Comparison of ENCODE assay signal across 19 cellular contexts in the genomic region with DNA sequence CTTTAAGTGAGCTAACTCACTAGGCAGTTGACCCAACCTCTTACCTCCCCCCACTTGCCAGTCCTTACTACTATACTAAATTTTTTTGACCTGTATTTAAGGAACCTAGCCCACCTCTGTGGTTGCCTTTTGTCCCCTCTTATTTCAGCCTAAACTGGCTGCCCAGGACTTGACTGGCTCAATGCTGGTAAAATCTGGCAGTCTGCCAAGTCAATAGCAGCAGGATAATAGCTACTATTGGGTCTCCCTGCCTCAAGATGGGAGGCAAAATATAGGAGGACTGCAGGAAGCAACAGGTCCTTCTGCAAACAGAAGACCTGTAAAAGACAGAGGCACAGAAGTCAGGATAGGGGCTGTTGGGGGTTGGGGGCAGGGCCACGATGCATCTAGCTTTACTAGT.
"Had no signal": no experiment of that assay in that cellular context is flagged by ENCODE, and none has a peak within 500 bp of the region (broad histone marks: within the 10 kb centered on the region; RNA-seq: fewer than 3 reads in every experiment).

No MANE protein-coding gene starts in this region.

- DNase-seq: activated B cell treated with CpG ODN at 0.5 μM for 24 hours; activated CD4-positive, alpha-beta memory T cell treated with anti-CD3 and anti-CD28 coated beads for 36 hours; activated CD4-positive, alpha-beta T cell treated with anti-CD3 and anti-CD28 coated beads for 4 hours; activated gamma-delta T cell treated with Interleukin-2 at 50 U/mL for 16 hours; activated T-cell treated with anti-CD3 and anti-CD28 coated beads for 4 hours; dermis blood vessel endothelial cell; effector memory CD8-positive, alpha-beta T cell; immature natural killer cell; kidney glomerular epithelial cell; left ventricle myocardium inferior; mammary epithelial cell; midbrain; spleen; stimulated activated CD4-positive, alpha-beta T cell treated with anti-CD3 and anti-CD28 coated beads, Interleukin-4, amount 100 ng/mL, for 4 hours; stimulated activated naive B cell treated with anti-CD40 and anti-IgM and Interleukin-4, amounts not matched to agents 10 μg/mL and 1 μg/mL and 100 μg/mL, for 72 hours; upper lobe of right lung had no signal

- H3K27me3 ChIP-seq: cardiac muscle cell, upper lobe of right lung had no signal

- H3K27ac ChIP-seq: cardiac muscle cell, left ventricle myocardium inferior, spleen, thoracic aorta, upper lobe of right lung had no signal

- H3K4me3 ChIP-seq: cardiac muscle cell, left ventricle myocardium inferior, spleen, thoracic aorta, upper lobe of right lung had no signal

- ATAC-seq: activated naive CD4-positive, alpha-beta T cell treated with anti-CD3 and anti-CD28 coated beads, Interleukin-2, amount 50 U/mL, for 72 hours; effector memory CD8-positive, alpha-beta T cell; stimulated activated naive B cell treated with anti-CD40 and anti-IgM and Interleukin-4, amounts not matched to agents 10 μg/mL and 1 μg/mL and 100 μg/mL, for 72 hours; upper lobe of right lung had no signal
